In the genomic region with DNA sequence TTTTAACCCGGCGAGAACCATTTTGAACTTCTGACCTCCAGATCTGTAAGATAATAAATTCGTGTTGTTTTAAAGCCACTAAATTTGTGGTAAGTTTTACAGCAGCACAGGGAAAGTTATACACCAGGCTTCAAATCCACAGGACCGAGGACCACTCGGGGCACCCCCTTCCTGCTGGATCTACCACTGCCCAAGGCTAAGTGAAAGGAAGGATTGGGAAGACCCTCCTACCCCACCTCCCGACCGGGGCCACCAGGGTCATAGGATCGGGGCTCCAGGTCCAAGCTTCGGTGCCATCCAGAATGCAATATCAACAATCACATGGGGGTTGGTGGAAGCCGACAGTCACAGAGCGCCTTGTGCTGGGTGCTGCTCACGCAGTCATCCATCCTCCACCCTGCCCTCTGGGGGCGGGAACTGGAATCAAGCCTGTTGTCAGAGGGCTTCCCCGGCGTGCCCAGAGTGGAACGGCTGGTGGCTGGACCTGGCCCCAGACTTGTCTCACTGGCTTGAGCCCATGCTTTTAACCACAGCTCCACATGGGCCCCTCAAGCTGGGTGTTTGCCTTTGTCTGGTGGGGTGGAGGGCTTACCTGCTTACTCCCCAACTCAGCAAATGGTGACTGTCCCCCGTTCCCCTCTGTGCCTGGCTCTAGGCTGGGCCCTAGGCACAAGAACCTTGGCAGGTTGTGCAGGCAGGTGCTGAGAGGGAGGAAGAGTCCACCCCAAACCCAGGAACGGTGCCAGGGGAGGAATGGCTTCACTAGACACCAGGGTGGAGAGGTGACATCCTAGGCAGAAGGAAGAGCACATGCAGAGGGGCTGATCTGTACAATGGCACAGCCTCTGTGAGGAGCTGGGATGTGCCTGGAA, we compare ENCODE assay signal across 10 cellular contexts.
DNase-seq lines count a peak whose midpoint lies in the region; ATAC-seq and TF ChIP-seq lines count a peak whose summit lies in the region.
"Had no signal": no experiment of that assay in that cellular context is flagged by ENCODE, and none has a peak within 500 bp of the region (broad histone marks: within the 10 kb centered on the region; RNA-seq: fewer than 3 reads in every experiment).

No MANE protein-coding gene starts in this region.

- peak; percentile 39 for DNase-seq in NCI-H82 (lab: John Stamatoyannopoulos, UW)
- DNase-seq in NCI-H82 treated with DMSO at 0.1 percent for 48 hours (lab: John Stamatoyannopoulos, UW; ENCODE audit: unreplicated experiment) = no peak
- DNase-seq in NCI-H69 (lab: John Stamatoyannopoulos, UW) = peak; percentile 52
- DNase-seq in fibroblast of mammary gland (ENCODE audit: low read depth) = no peak
- no peak for DNase-seq in stimulated activated effector memory CD8-positive, alpha-beta T cell treated with anti-CD3 and anti-CD28 coated beads, Interleukin-12 subunit alpha, Interleukin-12 subunit beta, amount 100 ng/mL, for 72 hours (ENCODE audit: low spot score in 2 of 2)
- DNase-seq in activated T-helper 1 cell treated with anti-CD3 and anti-CD28 coated beads, Interleukin-12 subunit alpha, Interleukin-12 subunit beta, Interleukin-2, Interleukin-4 antibody, amounts not matched to agents 30 ng/mL and 10 ng/mL and 1 ng/mL, durations not matched to agents 14 hours and 24 hours and 36 hours (ENCODE audit: low spot score) = no peak
- no peak for DNase-seq in NCI-H1105 treated with DMSO at 0.1 percent for 48 hours (lab: John Stamatoyannopoulos, UW)
- DNase-seq: foreskin fibroblast had no signal

- peak; percentile 44 for ATAC-seq in stimulated activated effector memory CD8-positive, alpha-beta T cell treated with anti-CD3 and anti-CD28 coated beads, Interleukin-12 subunit alpha, Interleukin-12 subunit beta, amount 100 ng/mL, for 72 hours
- ATAC-seq in GM19324 (IDR thresholded peaks at IDR 0.05; ENCODE audit: low FRiP score, unreplicated experiment) = no peak

- intact Hi-C loops in activated T-helper 1 cell treated with anti-CD3 and anti-CD28 coated beads, Interleukin-12 subunit alpha, Interleukin-12 subunit beta, Interleukin-2, Interleukin-4 antibody, amounts not matched to agents 30 ng/mL and 10 ng/mL and 1 ng/mL, durations not matched to agents 14 hours and 24 hours and 36 hours (cut with micrococcal nuclease) = no loop called here

- H3K4me3 Mint-ChIP-seq in stimulated activated effector memory CD8-positive, alpha-beta T cell treated with anti-CD3 and anti-CD28 coated beads, Interleukin-12 subunit alpha, Interleukin-12 subunit beta, amount 100 ng/mL, for 72 hours = no peak overlapping the region
- H3K4me3 Mint-ChIP-seq in activated T-helper 1 cell treated with anti-CD3 and anti-CD28 coated beads, Interleukin-12 subunit alpha, Interleukin-12 subunit beta, Interleukin-2, Interleukin-4 antibody, amounts not matched to agents 30 ng/mL and 10 ng/mL and 1 ng/mL, durations not matched to agents 14 hours and 24 hours and 36 hours = no peak overlapping the region
- H3K4me3 Mint-ChIP-seq: brain had no signal

- H3K27ac Mint-ChIP-seq in stimulated activated effector memory CD8-positive, alpha-beta T cell treated with anti-CD3 and anti-CD28 coated beads, Interleukin-12 subunit alpha, Interleukin-12 subunit beta, amount 100 ng/mL, for 72 hours = no peak overlapping the region
- H3K27ac Mint-ChIP-seq in activated T-helper 1 cell treated with anti-CD3 and anti-CD28 coated beads, Interleukin-12 subunit alpha, Interleukin-12 subunit beta, Interleukin-2, Interleukin-4 antibody, amounts not matched to agents 30 ng/mL and 10 ng/mL and 1 ng/mL, durations not matched to agents 14 hours and 24 hours and 36 hours = no peak overlapping the region
- H3K27ac Mint-ChIP-seq: brain had no signal

- no peaks in the 10 kb centered on the region for H3K36me3 Mint-ChIP-seq in stimulated activated effector memory CD8-positive, alpha-beta T cell treated with anti-CD3 and anti-CD28 coated beads, Interleukin-12 subunit alpha, Interleukin-12 subunit beta, amount 100 ng/mL, for 72 hours
- H3K36me3 Mint-ChIP-seq in activated T-helper 1 cell treated with anti-CD3 and anti-CD28 coated beads, Interleukin-12 subunit alpha, Interleukin-12 subunit beta, Interleukin-2, Interleukin-4 antibody, amounts not matched to agents 30 ng/mL and 10 ng/mL and 1 ng/mL, durations not matched to agents 14 hours and 24 hours and 36 hours (ENCODE audit: low read depth) = no peaks in the 10 kb centered on the region
- H3K36me3 Mint-ChIP-seq: brain had no signal

- TF ChIP-seq CTCF in fibroblast of mammary gland (conservative IDR thresholded peaks at IDR 0.05; ENCODE audit: control insufficient read depth, insufficient read depth, low read depth, low read length) = peak; percentile 13

- H3K27me3 Mint-ChIP-seq in activated T-helper 1 cell treated with anti-CD3 and anti-CD28 coated beads, Interleukin-12 subunit alpha, Interleukin-12 subunit beta, Interleukin-2, Interleukin-4 antibody, amounts not matched to agents 30 ng/mL and 10 ng/mL and 1 ng/mL, durations not matched to agents 14 hours and 24 hours and 36 hours (ENCODE audit: insufficient read depth) = peaks cover 14% of the 10 kb centered on the region

- H3K4me1 Mint-ChIP-seq in stimulated activated effector memory CD8-positive, alpha-beta T cell treated with anti-CD3 and anti-CD28 coated beads, Interleukin-12 subunit alpha, Interleukin-12 subunit beta, amount 100 ng/mL, for 72 hours = no peaks in the 10 kb centered on the region
- no peaks in the 10 kb centered on the region for H3K4me1 Mint-ChIP-seq in activated T-helper 1 cell treated with anti-CD3 and anti-CD28 coated beads, Interleukin-12 subunit alpha, Interleukin-12 subunit beta, Interleukin-2, Interleukin-4 antibody, amounts not matched to agents 30 ng/mL and 10 ng/mL and 1 ng/mL, durations not matched to agents 14 hours and 24 hours and 36 hours (ENCODE audit: low read depth)

- no peak overlapping the region for H3K4me3 ChIP-seq in fibroblast of mammary gland (ENCODE audit: control insufficient read depth, low read depth, low read length)

- no peaks in the 10 kb centered on the region for H3K9me3 Mint-ChIP-seq in stimulated activated effector memory CD8-positive, alpha-beta T cell treated with anti-CD3 and anti-CD28 coated beads, Interleukin-12 subunit alpha, Interleukin-12 subunit beta, amount 100 ng/mL, for 72 hours
- no peaks in the 10 kb centered on the region for H3K9me3 Mint-ChIP-seq in activated T-helper 1 cell treated with anti-CD3 and anti-CD28 coated beads, Interleukin-12 subunit alpha, Interleukin-12 subunit beta, Interleukin-2, Interleukin-4 antibody, amounts not matched to agents 30 ng/mL and 10 ng/mL and 1 ng/mL, durations not matched to agents 14 hours and 24 hours and 36 hours

Comparison
In these comparisons a context has a peak if more than half of its experiments do, and no peak if none do; other contexts are left out.
1. DNase-seq: peak in NCI-H82 (single experiment) and NCI-H69 (single experiment); none in NCI-H82 treated with DMSO at 0.1 percent for 48 hours (single experiment), fibroblast of mammary gland (single experiment), stimulated activated effector memory CD8-positive, alpha-beta T cell treated with anti-CD3 and anti-CD28 coated beads, Interleukin-12 subunit alpha, Interleukin-12 subunit beta, amount 100 ng/mL, for 72 hours (0 of 2), activated T-helper 1 cell treated with anti-CD3 and anti-CD28 coated beads, Interleukin-12 subunit alpha, Interleukin-12 subunit beta, Interleukin-2, Interleukin-4 antibody, amounts not matched to agents 30 ng/mL and 10 ng/mL and 1 ng/mL, durations not matched to agents 14 hours and 24 hours and 36 hours (single experiment) and NCI-H1105 treated with DMSO at 0.1 percent for 48 hours (single experiment).